12 cellular contexts compared by ENCODE assay signal in the genomic region with DNA sequence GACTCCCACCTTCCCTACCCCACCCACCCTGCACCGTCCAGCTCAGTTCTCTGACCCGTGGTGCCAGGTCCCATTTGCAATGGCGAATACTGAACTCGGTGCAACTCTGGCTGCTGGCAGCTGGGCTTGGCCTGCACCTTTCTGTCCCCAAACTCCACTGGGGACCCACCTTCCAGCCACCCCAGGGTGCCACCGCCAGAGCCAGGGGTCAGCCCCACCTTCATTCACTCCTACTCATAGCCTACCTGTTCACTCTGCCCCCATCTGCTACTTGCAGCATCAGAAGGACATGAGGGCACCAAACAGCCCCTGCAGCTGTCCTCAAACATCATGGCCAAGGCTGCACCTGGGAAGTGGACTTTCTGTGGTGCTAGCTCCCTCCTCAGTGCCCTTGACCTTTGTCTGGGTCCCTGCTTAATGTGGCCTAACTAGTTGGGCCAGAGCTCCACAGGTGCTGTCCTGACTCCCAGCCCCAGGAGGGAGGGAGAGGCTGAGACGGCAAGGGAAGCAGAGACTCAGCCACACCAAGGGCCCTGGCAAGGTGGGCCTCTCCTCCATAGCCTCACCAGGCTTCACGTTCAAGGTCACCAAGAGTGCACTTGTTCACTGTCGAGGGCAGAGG. TPM values are rescaled to one million over a fixed set of nuclear protein-coding genes. Genes with fewer than 3 reads are reported as not detected.
DNase-seq lines count a peak whose midpoint lies in the region; ATAC-seq and TF ChIP-seq lines count a peak whose summit lies in the region.
"Not testable (repeated sequence)": the region's sequence is repeated elsewhere in the genome, so short reads cannot be mapped to it uniquely, and the experiment has no call there.
"Had no signal": no experiment of that assay in that cellular context is flagged by ENCODE, and none has a peak within 500 bp of the region (broad histone marks: within the 10 kb centered on the region; RNA-seq: fewer than 3 reads in every experiment).

No MANE protein-coding gene starts in this region.

- TF ChIP-seq CTCF in CD14-positive monocyte (IDR thresholded peaks at IDR 0.05) (peak; percentile 70), HFF-Myc (IDR thresholded peaks at IDR 0.05; ENCODE audit: low read depth, low read length, missing control alignments) (peak; percentile 5), cardiac fibroblast (IDR thresholded peaks at IDR 0.05; ENCODE audit: low read depth, low read length) (peak; percentile 0), foreskin fibroblast (IDR thresholded peaks at IDR 0.05; ENCODE audit: low read depth, low read length) (peak; percentile 2), lower lobe of right lung (IDR thresholded peaks at IDR 0.05) (peak; percentile 54)

- H3K4me3 Mint-ChIP-seq in CD14-positive monocyte = not testable (repeated sequence)

- H3K36me3 Mint-ChIP-seq in CD14-positive monocyte = not testable (repeated sequence)

- not testable (repeated sequence) for H3K27ac ChIP-seq in lower lobe of right lung

- H3K9me3 Mint-ChIP-seq in CD14-positive monocyte = not testable (repeated sequence)

- H3K27me3 ChIP-seq in lower lobe of right lung (ENCODE audit: low read depth) = not testable (repeated sequence)

- H3K4me1 ChIP-seq in lower lobe of right lung = not testable (repeated sequence)

- DNase-seq in CD14-positive monocyte (ENCODE audit: low spot score); HFF-Myc (ENCODE audit: extremely low read depth, low read depth); cardiac fibroblast (ENCODE audit: low read depth in 2 of 2); foreskin fibroblast; lower lobe of right lung: not testable (repeated sequence)
- DNase-seq in activated CD4-positive, CD25-positive, alpha-beta regulatory T cell treated with anti-CD3 and anti-CD28 coated beads, Interleukin-2, amount 50 U/mL, for 72 hours = peak; percentile 28
- peak; percentile 26 for DNase-seq in sciatic nerve (ENCODE audit: low spot score)

- H3K4me3 ChIP-seq in HFF-Myc (replicated peaks; ENCODE audit: low read depth, low read length); cardiac fibroblast (replicated peaks in 1 of 2; ENCODE audit: low read depth in 2 of 2, low read length in 2 of 2); foreskin fibroblast (ENCODE audit: low read depth in 1 of 2, low read length in 2 of 2); lower lobe of right lung: not testable (repeated sequence)

- H3K27ac Mint-ChIP-seq in CD14-positive monocyte = not testable (repeated sequence)

- not testable (repeated sequence) for H3K9me3 ChIP-seq in lower lobe of right lung

- ATAC-seq in lower lobe of right lung, sciatic nerve: not testable (repeated sequence)

- H3K27me3 Mint-ChIP-seq in CD14-positive monocyte (ENCODE audit: low read depth in 3 of 3) = not testable (repeated sequence)

- intact Hi-C loops in CD14-positive monocyte (cut with micrococcal nuclease) (loop anchor here (2.0 to 5.0 kb wide), 3 partner anchors 34 to 419 kb away; no protein-coding TSS in a partner anchor), sciatic nerve (cut with DNase I) (loop anchor here (2.0 kb wide), 1 partner anchor 402 kb away; no protein-coding TSS in a partner anchor)
- intact Hi-C loops in lower lobe of right lung (cut with DNase I) = not testable (repeated sequence)

- H3K4me1 Mint-ChIP-seq in CD14-positive monocyte = peaks cover 14% of the 10 kb centered on the region

- H3K36me3 ChIP-seq in lower lobe of right lung = not testable (repeated sequence)

RNA-seq across cellular contexts. Expression of a gene that starts 52.2 kb away (rescaled TPM):
- not detected for polyA plus RNA-seq in CD14-positive monocyte
- total RNA-seq in lower lobe of right lung (6.0 TPM), sciatic nerve (not detected)
- total RNA-seq: fibroblast of lung; liver; omental fat pad; suprapubic skin; T-helper 1 cell treated with Interleukin-12 subunit alpha and Interleukin-12 subunit beta and Interleukin-4 antibody, amounts not matched to agents 30 ng/mL and 1 ng/mL, for 36 hours had no signal
- polyA plus RNA-seq: fibroblast of lung, liver had no signal

Comparison
In these comparisons a context has a peak if more than half of its experiments do, and no peak if none do; other contexts are left out.
1. CTCF ChIP-seq: peak in every context shown above with its lines; median percentile 70 in CD14-positive monocyte; 54 in lower lobe of right lung; 5 in HFF-Myc; 2 in foreskin fibroblast; 0 in cardiac fibroblast.